ENCODE assay signal across 26 cellular contexts in genomic region chr10:68717435-68717834, GRCh38.
"Had no signal": no experiment of that assay in that cellular context is flagged by ENCODE, and none has a peak within 500 bp of the region (broad histone marks: within the 10 kb centered on the region; RNA-seq: fewer than 3 reads in every experiment).

No MANE protein-coding gene starts in this region.

- H3K36me3 ChIP-seq: ascending aorta, breast epithelium, cardiac muscle cell, colonic mucosa, esophagus squamous epithelium, gastroesophageal sphincter had no signal

- H3K4me3 ChIP-seq: ascending aorta, breast epithelium, cardiac muscle cell, colonic mucosa, esophagus squamous epithelium, gastroesophageal sphincter had no signal

- H3K4me1 ChIP-seq: breast epithelium had no signal

- H3K27me3 Mint-ChIP-seq: activated CD4-positive, alpha-beta T cell treated with anti-CD3 and anti-CD28 coated beads, Interleukin-2, amount 10 ng/mL, durations not matched to agents 7 days and 5 days; activated CD8-positive, alpha-beta T cell treated with anti-CD3 and anti-CD28 coated beads for 36 hours had no signal

- H3K9me3 ChIP-seq: ascending aorta, breast epithelium, colonic mucosa, esophagus squamous epithelium, gastroesophageal sphincter had no signal

- H3K27me3 ChIP-seq: ascending aorta, breast epithelium, cardiac muscle cell, colonic mucosa, esophagus squamous epithelium, gastroesophageal sphincter had no signal

- H3K27ac ChIP-seq: ascending aorta, breast epithelium, cardiac muscle cell, colonic mucosa, epithelial cell of prostate, esophagus squamous epithelium, gastroesophageal sphincter had no signal

- H3K4me3 Mint-ChIP-seq: activated CD4-positive, alpha-beta T cell treated with anti-CD3 and anti-CD28 coated beads, Interleukin-2, amount 10 ng/mL, durations not matched to agents 7 days and 5 days; activated CD8-positive, alpha-beta T cell treated with anti-CD3 and anti-CD28 coated beads for 36 hours; activated naive CD4-positive, alpha-beta T cell treated with anti-CD3 and anti-CD28 coated beads, Interleukin-2, amount 10 ng/mL, durations not matched to agents 7 days and 5 days; activated naive CD8-positive, alpha-beta T cell treated with anti-CD3 and anti-CD28 coated beads, Interleukin-2, amount 10 ng/mL, durations not matched to agents 7 days and 5 days; activated T-cell treated with anti-CD3 and anti-CD28 coated beads, Interleukin-2, amount 50 U/mL, for 4 hours; brain had no signal

- H3K27ac Mint-ChIP-seq: activated CD4-positive, alpha-beta T cell treated with anti-CD3 and anti-CD28 coated beads, Interleukin-2, amount 10 ng/mL, durations not matched to agents 7 days and 5 days; activated CD8-positive, alpha-beta T cell treated with anti-CD3 and anti-CD28 coated beads for 36 hours; activated naive CD4-positive, alpha-beta T cell treated with anti-CD3 and anti-CD28 coated beads, Interleukin-2, amount 10 ng/mL, durations not matched to agents 7 days and 5 days; activated naive CD4-positive, alpha-beta T cell treated with anti-CD3 and anti-CD28 coated beads, Interleukin-2, amount 50 U/mL, for 72 hours; activated naive CD8-positive, alpha-beta T cell treated with anti-CD3 and anti-CD28 coated beads, Interleukin-2, amount 10 ng/mL, durations not matched to agents 7 days and 5 days; activated T-helper 2 cell treated with anti-CD3 and anti-CD28 coated beads, Interferon-gamma antibody, Interleukin-2, Interleukin-4, amounts not matched to agents 10 μg/mL and 5 μg/mL and 100 μg/mL, durations not matched to agents 14 hours and 24 hours and 36 hours; brain had no signal

- DNase-seq: activated CD4-positive, alpha-beta T cell treated with anti-CD3 and anti-CD28 coated beads for 1 hour; activated CD4-positive, alpha-beta T cell treated with anti-CD3 and anti-CD28 coated beads for 4 hours; activated CD4-positive, alpha-beta T cell treated with anti-CD3 and anti-CD28 coated beads, Interleukin-2, amount 10 ng/mL, durations not matched to agents 7 days and 5 days; activated CD4-positive, alpha-beta T cell treated with anti-CD3 and anti-CD28 coated beads, Interleukin-2, amount 50 U/mL, for 48 hours; activated CD8-positive, alpha-beta memory T cell treated with anti-CD3 and anti-CD28 coated beads for 24 hours; activated CD8-positive, alpha-beta T cell treated with anti-CD3 and anti-CD28 coated beads for 36 hours; activated gamma-delta T cell; activated naive CD4-positive, alpha-beta T cell; activated naive CD4-positive, alpha-beta T cell treated with anti-CD3 and anti-CD28 coated beads, Interleukin-2, amount 10 ng/mL, durations not matched to agents 7 days and 5 days; activated naive CD8-positive, alpha-beta T cell treated with anti-CD3 and anti-CD28 coated beads, Interleukin-2, amount 10 ng/mL, durations not matched to agents 7 days and 5 days; activated T-cell treated with anti-CD3 and anti-CD28 coated beads, Interleukin-2, amount 50 U/mL, for 4 hours; central memory CD4-positive, alpha-beta T cell; cerebellar nuclear complex; colonic mucosa; effector CD8-positive, alpha-beta T cell; esophagus squamous epithelium; foreskin melanocyte; T-helper 2 cell had no signal

- ATAC-seq: activated CD8-positive, alpha-beta T cell treated with anti-CD3 and anti-CD28 coated beads for 36 hours; activated naive CD4-positive, alpha-beta T cell treated with anti-CD3 and anti-CD28 coated beads, Interleukin-2, amount 50 U/mL, for 72 hours; activated T-cell treated with anti-CD3 and anti-CD28 coated beads, Interleukin-2, amount 50 U/mL, for 4 hours; gastroesophageal sphincter had no signal

- H3K9me3 Mint-ChIP-seq: activated CD4-positive, alpha-beta T cell treated with anti-CD3 and anti-CD28 coated beads, Interleukin-2, amount 10 ng/mL, durations not matched to agents 7 days and 5 days; activated CD8-positive, alpha-beta T cell treated with anti-CD3 and anti-CD28 coated beads for 36 hours; activated naive CD4-positive, alpha-beta T cell treated with anti-CD3 and anti-CD28 coated beads, Interleukin-2, amount 10 ng/mL, durations not matched to agents 7 days and 5 days; activated naive CD4-positive, alpha-beta T cell treated with anti-CD3 and anti-CD28 coated beads, Interleukin-2, amount 50 U/mL, for 72 hours; activated naive CD8-positive, alpha-beta T cell treated with anti-CD3 and anti-CD28 coated beads, Interleukin-2, amount 10 ng/mL, durations not matched to agents 7 days and 5 days; activated T-cell treated with anti-CD3 and anti-CD28 coated beads, Interleukin-2, amount 50 U/mL, for 4 hours; activated T-helper 2 cell treated with anti-CD3 and anti-CD28 coated beads, Interferon-gamma antibody, Interleukin-2, Interleukin-4, amounts not matched to agents 10 μg/mL and 5 μg/mL and 100 μg/mL, durations not matched to agents 14 hours and 24 hours and 36 hours had no signal
